In the genomic region with DNA sequence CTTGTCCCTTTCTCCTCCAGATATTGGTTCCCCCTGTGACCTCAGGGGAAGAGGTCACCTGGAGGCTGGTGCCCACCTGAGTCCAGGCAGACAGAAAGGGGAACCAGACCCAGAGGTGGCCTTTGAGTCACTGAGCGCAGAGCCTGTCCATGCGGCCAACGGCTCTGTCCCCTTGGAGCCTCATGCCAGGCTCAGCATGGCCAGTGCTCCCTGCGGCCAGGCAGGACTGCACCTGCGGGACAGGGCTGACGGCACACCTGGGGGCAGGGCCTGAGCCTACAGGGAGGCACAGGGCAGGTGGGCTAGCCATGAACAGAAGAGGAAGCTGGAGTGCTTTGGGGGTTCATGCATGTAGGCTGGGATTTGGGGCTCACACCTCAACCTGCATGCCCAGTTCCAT, we compare ENCODE assay signal across 1 cellular context.
TF ChIP-seq lines count a peak whose summit lies in the region.

No MANE protein-coding gene starts in this region.

TF ChIP-seq in HepG2, 621 proteins besides CTCF, POLR2A, EP300 and RAD21:
- TF ChIP-seq, protein P1, sequence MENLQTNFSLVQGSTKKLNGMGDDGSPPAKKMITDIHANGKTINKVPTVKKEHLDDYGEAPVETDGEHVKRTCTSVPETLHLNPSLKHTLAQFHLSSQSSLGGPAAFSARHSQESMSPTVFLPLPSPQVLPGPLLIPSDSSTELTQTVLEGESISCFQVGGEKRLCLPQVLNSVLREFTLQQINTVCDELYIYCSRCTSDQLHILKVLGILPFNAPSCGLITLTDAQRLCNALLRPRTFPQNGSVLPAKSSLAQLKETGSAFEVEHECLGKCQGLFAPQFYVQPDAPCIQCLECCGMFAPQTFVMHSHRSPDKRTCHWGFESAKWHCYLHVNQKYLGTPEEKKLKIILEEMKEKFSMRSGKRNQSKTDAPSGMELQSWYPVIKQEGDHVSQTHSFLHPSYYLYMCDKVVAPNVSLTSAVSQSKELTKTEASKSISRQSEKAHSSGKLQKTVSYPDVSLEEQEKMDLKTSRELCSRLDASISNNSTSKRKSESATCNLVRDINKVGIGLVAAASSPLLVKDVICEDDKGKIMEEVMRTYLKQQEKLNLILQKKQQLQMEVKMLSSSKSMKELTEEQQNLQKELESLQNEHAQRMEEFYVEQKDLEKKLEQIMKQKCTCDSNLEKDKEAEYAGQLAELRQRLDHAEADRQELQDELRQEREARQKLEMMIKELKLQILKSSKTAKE (CRISPR knock-in tag; IDR thresholded peaks at IDR 0.05; ENCODE audit: borderline replicate concordance) = no peak
- TF ChIP-seq FOXM1 (CRISPR knock-in tag; IDR thresholded peaks at IDR 0.05) = no peak
